ENCODE assay signal across 1 cellular context in the genomic region with DNA sequence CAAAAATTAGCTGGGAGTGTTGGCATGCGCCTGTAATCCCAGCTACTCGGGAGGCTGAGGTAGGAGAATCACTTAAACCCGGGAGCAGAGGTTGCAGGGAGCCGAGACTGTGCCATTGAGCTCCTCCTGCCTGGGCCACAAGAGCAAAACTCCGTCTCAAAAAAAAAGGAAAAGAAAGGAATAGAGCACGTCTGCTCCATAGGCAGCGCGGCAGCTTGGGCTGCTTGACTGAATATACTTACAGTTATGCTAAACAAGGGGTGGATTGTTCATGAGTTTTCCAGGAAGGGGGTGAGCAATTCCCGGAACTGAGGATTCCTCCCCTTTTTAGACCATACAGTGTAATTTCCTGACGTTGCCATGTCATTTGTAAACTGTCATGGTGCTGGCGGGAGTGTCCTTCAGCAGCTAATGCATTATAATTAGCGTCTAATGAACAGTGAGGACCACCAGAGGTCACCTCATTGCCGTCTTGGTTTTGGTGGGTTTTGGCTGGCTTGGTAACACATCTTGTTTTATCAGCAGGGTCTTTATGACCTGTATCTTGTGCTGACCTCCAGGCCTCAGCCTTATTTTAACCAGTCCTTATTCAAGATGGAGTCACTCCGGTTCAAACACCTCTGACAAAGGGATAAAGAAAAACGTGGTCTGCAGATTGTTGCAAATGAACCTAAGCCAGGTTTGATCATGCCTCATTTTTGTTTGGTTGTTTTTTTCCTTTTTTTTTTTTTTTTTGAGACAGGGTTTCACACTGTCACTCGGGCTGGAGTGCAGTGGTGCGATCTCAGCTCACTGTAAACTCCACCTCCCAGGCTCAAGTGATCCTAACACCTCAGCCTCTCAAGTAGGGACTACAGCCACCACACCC.
A peak's percentile ranks its signal among the peaks of the same experiment; 100 is the strongest.
TF ChIP-seq lines count a peak whose summit lies in the region.

No MANE protein-coding gene starts in this region.

TF ChIP-seq in K562, 482 proteins besides CTCF, POLR2A, EP300 and RAD21 (continued from another document and continues in another):
- TF ChIP-seq, protein P1, sequence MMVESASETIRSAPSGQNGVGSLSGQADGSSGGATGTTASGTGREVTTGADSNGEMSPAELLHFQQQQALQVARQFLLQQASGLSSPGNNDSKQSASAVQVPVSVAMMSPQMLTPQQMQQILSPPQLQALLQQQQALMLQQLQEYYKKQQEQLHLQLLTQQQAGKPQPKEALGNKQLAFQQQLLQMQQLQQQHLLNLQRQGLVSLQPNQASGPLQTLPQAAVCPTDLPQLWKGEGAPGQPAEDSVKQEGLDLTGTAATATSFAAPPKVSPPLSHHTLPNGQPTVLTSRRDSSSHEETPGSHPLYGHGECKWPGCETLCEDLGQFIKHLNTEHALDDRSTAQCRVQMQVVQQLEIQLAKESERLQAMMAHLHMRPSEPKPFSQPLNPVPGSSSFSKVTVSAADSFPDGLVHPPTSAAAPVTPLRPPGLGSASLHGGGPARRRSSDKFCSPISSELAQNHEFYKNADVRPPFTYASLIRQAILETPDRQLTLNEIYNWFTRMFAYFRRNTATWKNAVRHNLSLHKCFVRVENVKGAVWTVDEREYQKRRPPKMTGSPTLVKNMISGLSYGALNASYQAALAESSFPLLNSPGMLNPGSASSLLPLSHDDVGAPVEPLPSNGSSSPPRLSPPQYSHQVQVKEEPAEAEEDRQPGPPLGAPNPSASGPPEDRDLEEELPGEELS (CRISPR knock-in tag; IDR thresholded peaks at IDR 0.05; ENCODE audit: borderline replicate concordance) = no peak; the same call in 1 of the 2 replicates
- peak; percentile 88 for TF ChIP-seq FOXJ2 (tag; IDR thresholded peaks at IDR 0.05)
- TF ChIP-seq, protein P2, sequence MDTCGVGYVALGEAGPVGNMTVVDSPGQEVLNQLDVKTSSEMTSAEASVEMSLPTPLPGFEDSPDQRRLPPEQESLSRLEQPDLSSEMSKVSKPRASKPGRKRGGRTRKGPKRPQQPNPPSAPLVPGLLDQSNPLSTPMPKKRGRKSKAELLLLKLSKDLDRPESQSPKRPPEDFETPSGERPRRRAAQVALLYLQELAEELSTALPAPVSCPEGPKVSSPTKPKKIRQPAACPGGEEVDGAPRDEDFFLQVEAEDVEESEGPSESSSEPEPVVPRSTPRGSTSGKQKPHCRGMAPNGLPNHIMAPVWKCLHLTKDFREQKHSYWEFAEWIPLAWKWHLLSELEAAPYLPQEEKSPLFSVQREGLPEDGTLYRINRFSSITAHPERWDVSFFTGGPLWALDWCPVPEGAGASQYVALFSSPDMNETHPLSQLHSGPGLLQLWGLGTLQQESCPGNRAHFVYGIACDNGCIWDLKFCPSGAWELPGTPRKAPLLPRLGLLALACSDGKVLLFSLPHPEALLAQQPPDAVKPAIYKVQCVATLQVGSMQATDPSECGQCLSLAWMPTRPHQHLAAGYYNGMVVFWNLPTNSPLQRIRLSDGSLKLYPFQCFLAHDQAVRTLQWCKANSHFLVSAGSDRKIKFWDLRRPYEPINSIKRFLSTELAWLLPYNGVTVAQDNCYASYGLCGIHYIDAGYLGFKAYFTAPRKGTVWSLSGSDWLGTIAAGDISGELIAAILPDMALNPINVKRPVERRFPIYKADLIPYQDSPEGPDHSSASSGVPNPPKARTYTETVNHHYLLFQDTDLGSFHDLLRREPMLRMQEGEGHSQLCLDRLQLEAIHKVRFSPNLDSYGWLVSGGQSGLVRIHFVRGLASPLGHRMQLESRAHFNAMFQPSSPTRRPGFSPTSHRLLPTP (IDR thresholded peaks at IDR 0.05; ENCODE audit: borderline replicate concordance, extremely low read depth, insufficient read length) = no peak
- peak; percentile 53 for TF ChIP-seq TBP (optimal IDR thresholded peaks at IDR 0.05; ENCODE audit: low read depth, low read length)
- no peak for TF ChIP-seq SMARCE1 (IDR thresholded peaks at IDR 0.05)
- TF ChIP-seq ZNF184 (CRISPR knock-in tag; IDR thresholded peaks at IDR 0.05) = no peak
- peak; percentile 100 for TF ChIP-seq ETS2 (tag; IDR thresholded peaks at IDR 0.05; ENCODE audit: borderline replicate concordance, poor library complexity, severe bottlenecking)
- no peak for TF ChIP-seq ASH1L (IDR thresholded peaks at IDR 0.05; ENCODE audit: borderline replicate concordance, low read depth, partially characterized antibody)
- TF ChIP-seq, protein P3, sequence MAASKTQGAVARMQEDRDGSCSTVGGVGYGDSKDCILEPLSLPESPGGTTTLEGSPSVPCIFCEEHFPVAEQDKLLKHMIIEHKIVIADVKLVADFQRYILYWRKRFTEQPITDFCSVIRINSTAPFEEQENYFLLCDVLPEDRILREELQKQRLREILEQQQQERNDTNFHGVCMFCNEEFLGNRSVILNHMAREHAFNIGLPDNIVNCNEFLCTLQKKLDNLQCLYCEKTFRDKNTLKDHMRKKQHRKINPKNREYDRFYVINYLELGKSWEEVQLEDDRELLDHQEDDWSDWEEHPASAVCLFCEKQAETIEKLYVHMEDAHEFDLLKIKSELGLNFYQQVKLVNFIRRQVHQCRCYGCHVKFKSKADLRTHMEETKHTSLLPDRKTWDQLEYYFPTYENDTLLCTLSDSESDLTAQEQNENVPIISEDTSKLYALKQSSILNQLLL (CRISPR knock-in tag; IDR thresholded peaks at IDR 0.05; ENCODE audit: borderline replicate concordance) = no peak
- TF ChIP-seq, protein P4, sequence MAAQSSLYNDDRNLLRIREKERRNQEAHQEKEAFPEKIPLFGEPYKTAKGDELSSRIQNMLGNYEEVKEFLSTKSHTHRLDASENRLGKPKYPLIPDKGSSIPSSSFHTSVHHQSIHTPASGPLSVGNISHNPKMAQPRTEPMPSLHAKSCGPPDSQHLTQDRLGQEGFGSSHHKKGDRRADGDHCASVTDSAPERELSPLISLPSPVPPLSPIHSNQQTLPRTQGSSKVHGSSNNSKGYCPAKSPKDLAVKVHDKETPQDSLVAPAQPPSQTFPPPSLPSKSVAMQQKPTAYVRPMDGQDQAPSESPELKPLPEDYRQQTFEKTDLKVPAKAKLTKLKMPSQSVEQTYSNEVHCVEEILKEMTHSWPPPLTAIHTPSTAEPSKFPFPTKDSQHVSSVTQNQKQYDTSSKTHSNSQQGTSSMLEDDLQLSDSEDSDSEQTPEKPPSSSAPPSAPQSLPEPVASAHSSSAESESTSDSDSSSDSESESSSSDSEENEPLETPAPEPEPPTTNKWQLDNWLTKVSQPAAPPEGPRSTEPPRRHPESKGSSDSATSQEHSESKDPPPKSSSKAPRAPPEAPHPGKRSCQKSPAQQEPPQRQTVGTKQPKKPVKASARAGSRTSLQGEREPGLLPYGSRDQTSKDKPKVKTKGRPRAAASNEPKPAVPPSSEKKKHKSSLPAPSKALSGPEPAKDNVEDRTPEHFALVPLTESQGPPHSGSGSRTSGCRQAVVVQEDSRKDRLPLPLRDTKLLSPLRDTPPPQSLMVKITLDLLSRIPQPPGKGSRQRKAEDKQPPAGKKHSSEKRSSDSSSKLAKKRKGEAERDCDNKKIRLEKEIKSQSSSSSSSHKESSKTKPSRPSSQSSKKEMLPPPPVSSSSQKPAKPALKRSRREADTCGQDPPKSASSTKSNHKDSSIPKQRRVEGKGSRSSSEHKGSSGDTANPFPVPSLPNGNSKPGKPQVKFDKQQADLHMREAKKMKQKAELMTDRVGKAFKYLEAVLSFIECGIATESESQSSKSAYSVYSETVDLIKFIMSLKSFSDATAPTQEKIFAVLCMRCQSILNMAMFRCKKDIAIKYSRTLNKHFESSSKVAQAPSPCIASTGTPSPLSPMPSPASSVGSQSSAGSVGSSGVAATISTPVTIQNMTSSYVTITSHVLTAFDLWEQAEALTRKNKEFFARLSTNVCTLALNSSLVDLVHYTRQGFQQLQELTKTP (IDR thresholded peaks at IDR 0.05; ENCODE audit: low read depth in 1 of 2, partially characterized antibody in 2 of 2) = peak; percentile 41 to 76
- TF ChIP-seq, protein P5, sequence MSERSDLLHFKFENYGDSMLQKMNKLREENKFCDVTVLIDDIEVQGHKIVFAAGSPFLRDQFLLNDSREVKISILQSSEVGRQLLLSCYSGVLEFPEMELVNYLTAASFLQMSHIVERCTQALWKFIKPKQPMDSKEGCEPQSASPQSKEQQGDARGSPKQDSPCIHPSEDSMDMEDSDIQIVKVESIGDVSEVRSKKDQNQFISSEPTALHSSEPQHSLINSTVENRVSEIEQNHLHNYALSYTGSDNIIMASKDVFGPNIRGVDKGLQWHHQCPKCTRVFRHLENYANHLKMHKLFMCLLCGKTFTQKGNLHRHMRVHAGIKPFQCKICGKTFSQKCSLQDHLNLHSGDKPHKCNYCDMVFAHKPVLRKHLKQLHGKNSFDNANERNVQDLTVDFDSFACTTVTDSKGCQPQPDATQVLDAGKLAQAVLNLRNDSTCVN (CRISPR knock-in tag; IDR thresholded peaks at IDR 0.05) = peak; percentile 100
- no peak; the same call in 1 of the 2 replicates for TF ChIP-seq LCOR (CRISPR knock-in tag; IDR thresholded peaks at IDR 0.05)
- TF ChIP-seq, protein P6, sequence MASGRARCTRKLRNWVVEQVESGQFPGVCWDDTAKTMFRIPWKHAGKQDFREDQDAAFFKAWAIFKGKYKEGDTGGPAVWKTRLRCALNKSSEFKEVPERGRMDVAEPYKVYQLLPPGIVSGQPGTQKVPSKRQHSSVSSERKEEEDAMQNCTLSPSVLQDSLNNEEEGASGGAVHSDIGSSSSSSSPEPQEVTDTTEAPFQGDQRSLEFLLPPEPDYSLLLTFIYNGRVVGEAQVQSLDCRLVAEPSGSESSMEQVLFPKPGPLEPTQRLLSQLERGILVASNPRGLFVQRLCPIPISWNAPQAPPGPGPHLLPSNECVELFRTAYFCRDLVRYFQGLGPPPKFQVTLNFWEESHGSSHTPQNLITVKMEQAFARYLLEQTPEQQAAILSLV (tag; IDR thresholded peaks at IDR 0.05) = peak; percentile 100
- peak; percentile 96 for TF ChIP-seq ZNF707 (CRISPR knock-in tag; conservative IDR thresholded peaks at IDR 0.05)
- TF ChIP-seq FOXP1 (CRISPR knock-in tag; IDR thresholded peaks at IDR 0.05) = no peak
- no peak for TF ChIP-seq CHD1 (IDR thresholded peaks at IDR 0.05; ENCODE audit: low read length)
- TF ChIP-seq ZNF696 (CRISPR knock-in tag; conservative IDR thresholded peaks at IDR 0.05) = peak; percentile 94
- no peak for TF ChIP-seq POLR2AphosphoS2 (IDR thresholded peaks at IDR 0.05; ENCODE audit: low read length)
- no peak for TF ChIP-seq BRD4 (IDR thresholded peaks at IDR 0.05)
- TF ChIP-seq SREBF1 (IDR thresholded peaks at IDR 0.05; ENCODE audit: borderline replicate concordance, low read depth, low read length) = no peak
- TF ChIP-seq, protein P7, sequence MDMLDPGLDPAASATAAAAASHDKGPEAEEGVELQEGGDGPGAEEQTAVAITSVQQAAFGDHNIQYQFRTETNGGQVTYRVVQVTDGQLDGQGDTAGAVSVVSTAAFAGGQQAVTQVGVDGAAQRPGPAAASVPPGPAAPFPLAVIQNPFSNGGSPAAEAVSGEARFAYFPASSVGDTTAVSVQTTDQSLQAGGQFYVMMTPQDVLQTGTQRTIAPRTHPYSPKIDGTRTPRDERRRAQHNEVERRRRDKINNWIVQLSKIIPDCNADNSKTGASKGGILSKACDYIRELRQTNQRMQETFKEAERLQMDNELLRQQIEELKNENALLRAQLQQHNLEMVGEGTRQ (CRISPR knock-in tag; IDR thresholded peaks at IDR 0.05) = no peak
- TF ChIP-seq CHCHD3 (CRISPR knock-in tag; IDR thresholded peaks at IDR 0.05) = peak; percentile 95
- TF ChIP-seq TRIM24 (IDR thresholded peaks at IDR 0.05) = 0 out of 4 replicates have a peak, but pooled peaks of 1 of the 2 experiments have one; percentile 37
- TF ChIP-seq MEIS2 (IDR thresholded peaks at IDR 0.05; ENCODE audit: partially characterized antibody) = peak; percentile 98
- no peak for TF ChIP-seq WHSC1 (IDR thresholded peaks at IDR 0.05; ENCODE audit: low read length)
- TF ChIP-seq, protein P8, sequence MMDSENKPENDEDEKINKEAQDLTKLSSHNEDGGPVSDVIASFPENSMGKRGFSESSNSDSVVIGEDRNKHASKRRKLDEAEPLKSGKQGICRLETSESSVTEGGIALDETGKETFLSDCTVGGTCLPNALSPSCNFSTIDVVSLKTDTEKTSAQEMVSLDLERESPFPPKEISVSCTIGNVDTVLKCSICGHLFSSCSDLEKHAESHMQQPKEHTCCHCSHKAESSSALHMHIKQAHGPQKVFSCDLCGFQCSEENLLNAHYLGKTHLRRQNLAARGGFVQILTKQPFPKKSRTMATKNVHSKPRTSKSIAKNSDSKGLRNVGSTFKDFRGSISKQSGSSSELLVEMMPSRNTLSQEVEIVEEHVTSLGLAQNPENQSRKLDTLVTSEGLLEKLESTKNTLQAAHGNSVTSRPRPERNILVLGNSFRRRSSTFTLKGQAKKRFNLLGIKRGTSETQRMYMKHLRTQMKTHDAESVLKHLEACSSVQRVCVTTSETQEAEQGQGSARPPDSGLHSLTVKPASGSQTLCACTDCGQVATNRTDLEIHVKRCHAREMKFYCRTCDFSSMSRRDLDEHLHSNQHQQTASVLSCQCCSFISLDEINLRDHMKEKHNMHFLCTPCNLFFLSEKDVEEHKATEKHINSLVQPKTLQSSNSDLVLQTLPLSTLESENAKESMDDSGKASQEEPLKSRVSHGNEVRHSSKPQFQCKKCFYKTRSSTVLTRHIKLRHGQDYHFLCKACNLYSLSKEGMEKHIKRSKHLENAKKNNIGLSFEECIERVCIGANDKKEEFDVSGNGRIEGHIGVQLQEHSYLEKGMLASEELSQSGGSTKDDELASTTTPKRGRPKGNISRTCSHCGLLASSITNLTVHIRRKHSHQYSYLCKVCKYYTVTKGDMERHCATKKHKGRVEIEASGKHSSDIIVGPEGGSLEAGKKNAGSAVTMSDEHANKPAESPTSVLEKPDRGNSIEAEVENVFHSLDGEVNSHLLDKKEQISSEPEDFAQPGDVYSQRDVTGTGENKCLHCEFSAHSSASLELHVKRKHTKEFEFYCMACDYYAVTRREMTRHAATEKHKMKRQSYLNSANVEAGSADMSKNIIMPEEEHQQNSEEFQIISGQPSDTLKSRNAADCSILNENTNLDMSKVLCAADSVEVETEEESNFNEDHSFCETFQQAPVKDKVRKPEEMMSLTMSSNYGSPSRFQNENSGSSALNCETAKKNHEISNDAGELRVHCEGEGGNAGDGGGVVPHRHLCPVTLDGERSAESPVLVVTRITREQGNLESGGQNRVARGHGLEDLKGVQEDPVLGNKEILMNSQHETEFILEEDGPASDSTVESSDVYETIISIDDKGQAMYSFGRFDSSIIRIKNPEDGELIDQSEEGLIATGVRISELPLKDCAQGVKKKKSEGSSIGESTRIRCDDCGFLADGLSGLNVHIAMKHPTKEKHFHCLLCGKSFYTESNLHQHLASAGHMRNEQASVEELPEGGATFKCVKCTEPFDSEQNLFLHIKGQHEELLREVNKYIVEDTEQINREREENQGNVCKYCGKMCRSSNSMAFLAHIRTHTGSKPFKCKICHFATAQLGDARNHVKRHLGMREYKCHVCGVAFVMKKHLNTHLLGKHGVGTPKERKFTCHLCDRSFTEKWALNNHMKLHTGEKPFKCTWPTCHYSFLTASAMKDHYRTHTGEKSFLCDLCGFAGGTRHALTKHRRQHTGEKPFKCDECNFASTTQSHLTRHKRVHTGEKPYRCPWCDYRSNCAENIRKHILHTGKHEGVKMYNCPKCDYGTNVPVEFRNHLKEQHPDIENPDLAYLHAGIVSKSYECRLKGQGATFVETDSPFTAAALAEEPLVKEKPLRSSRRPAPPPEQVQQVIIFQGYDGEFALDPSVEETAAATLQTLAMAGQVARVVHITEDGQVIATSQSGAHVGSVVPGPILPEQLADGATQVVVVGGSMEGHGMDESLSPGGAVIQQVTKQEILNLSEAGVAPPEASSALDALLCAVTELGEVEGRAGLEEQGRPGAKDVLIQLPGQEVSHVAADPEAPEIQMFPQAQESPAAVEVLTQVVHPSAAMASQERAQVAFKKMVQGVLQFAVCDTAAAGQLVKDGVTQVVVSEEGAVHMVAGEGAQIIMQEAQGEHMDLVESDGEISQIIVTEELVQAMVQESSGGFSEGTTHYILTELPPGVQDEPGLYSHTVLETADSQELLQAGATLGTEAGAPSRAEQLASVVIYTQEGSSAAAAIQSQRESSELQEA (IDR thresholded peaks at IDR 0.05; ENCODE audit: low read depth) = no peak
- peak; percentile 98 for TF ChIP-seq KLF1 (tag; IDR thresholded peaks at IDR 0.05)
- peak; percentile 48; the same call in 1 of the 2 replicates for TF ChIP-seq NR2C2 (CRISPR knock-in tag; IDR thresholded peaks at IDR 0.05)
- peak; percentile 96 for TF ChIP-seq NR2C2 (tag; IDR thresholded peaks at IDR 0.05)
